Comparison of ENCODE assay signal across 8 cellular contexts in the genomic region with DNA sequence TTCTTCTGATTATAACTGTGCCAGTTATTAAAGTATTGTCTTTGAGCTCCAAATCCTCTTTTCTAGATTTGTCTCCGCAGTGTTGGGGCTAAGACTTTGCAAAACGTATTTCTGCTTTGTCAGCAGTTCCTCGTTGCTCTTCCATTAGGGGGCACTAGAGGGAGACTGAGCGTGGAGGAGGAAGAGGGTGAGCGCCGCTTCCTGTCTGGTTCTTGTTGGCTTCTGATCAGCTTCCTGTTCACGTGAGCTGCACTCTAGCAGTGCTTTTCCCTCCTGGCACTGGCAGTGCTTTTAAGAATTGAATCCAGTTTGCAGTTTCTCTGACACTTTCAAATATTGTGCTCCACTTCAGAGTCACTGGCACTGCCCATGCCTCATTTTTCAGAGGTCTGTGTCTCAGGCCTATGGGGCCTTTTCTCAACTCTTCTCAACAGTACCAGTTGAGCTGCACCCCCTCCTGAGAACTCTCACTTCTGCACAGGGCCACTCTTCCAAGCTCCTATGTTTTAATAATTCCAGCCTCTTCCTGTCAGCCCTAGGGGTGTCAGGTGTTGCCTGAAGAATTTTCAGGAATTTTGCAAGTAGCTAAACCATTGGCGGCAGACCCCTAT. TPM values are rescaled to one million over a fixed set of nuclear protein-coding genes. Genes with fewer than 3 reads are reported as not detected.
DNase-seq lines count a peak whose midpoint lies in the region; ATAC-seq and TF ChIP-seq lines count a peak whose summit lies in the region.

No MANE protein-coding gene starts in this region.

- intact Hi-C loops in Caco-2 (cut with micrococcal nuclease; ENCODE audit: unreplicated experiment) = loop anchor here (5.0 kb wide), 1 partner anchor 219 kb away; no protein-coding TSS in a partner anchor
- intact Hi-C loops in lower lobe of right lung (cut with DNase I) = no loop called here

- H3K4me1 ChIP-seq in Caco-2 (no peaks in the 10 kb centered on the region), lower lobe of right lung (no peaks in the 10 kb centered on the region)

- no peaks in the 10 kb centered on the region for H3K27me3 Mint-ChIP-seq in Caco-2 (ENCODE audit: insufficient read depth, unreplicated experiment)

- no peaks in the 10 kb centered on the region for H3K27me3 ChIP-seq in Caco-2 (replicated peaks; ENCODE audit: control insufficient read depth, insufficient read depth, low read length)
- no peaks in the 10 kb centered on the region for H3K27me3 ChIP-seq in lower lobe of right lung (ENCODE audit: low read depth)

- no peaks in the 10 kb centered on the region for H3K36me3 Mint-ChIP-seq in Caco-2 (ENCODE audit: insufficient read depth, unreplicated experiment)

- H3K27ac ChIP-seq in lower lobe of right lung = no peak overlapping the region

- CTCF ChIA-PET in Caco-2 (lab: Charles Lee) = interaction anchor here (0.6 kb wide), 1 partner anchor 259 kb away, joined by 3 read pairs; no protein-coding TSS in a partner anchor

- no peak overlapping the region for H3K27ac Mint-ChIP-seq in Caco-2 (ENCODE audit: unreplicated experiment)

- H3K4me3 Mint-ChIP-seq in Caco-2 (ENCODE audit: unreplicated experiment) = no peak overlapping the region

- POLR2A ChIA-PET in Caco-2 (lab: Charles Lee) = no interaction called here

- H3K9me3 ChIP-seq in Caco-2 (no peaks in the 10 kb centered on the region), lower lobe of right lung (no peaks in the 10 kb centered on the region)

- BruUV-seq in Caco-2 (replicated peaks; lab: Mats Ljungman, UMichigan) = no TSS peak

- peak; percentile 73 for ATAC-seq in GM21529 (IDR thresholded peaks at IDR 0.05; ENCODE audit: unreplicated experiment)
- no peak for ATAC-seq in lower lobe of right lung
- ATAC-seq in GM18858 (IDR thresholded peaks at IDR 0.05; ENCODE audit: unreplicated experiment) = no peak

- H3K4me3 ChIP-seq in Caco-2 (ENCODE audit: low read depth, low read length) (no peak overlapping the region), lower lobe of right lung (no peak overlapping the region)

- no peaks in the 10 kb centered on the region for H3K4me1 Mint-ChIP-seq in Caco-2 (ENCODE audit: low read depth, unreplicated experiment)

- DNase-seq in Caco-2 (peak; percentile 23 to 36), NCI-H524 treated with DMSO at 0.1 percent for 48 hours (lab: John Stamatoyannopoulos, UW) (peak; percentile 11), lower lobe of right lung (no peak), NCI-H2107 (lab: John Stamatoyannopoulos, UW) (no peak), inferior parietal cortex (ENCODE audit: extremely low spot score) (no peak)
- DNase-seq in activated naive CD4-positive, alpha-beta T cell treated with Interleukin-2 at 50 U/mL for 16 hours = peak; percentile 24

- no peaks in the 10 kb centered on the region for H3K36me3 ChIP-seq in Caco-2 (ENCODE audit: control insufficient read depth, insufficient read depth, low read length)
- H3K36me3 ChIP-seq in lower lobe of right lung = no peaks in the 10 kb centered on the region

- H3K9me3 Mint-ChIP-seq in Caco-2 (ENCODE audit: unreplicated experiment) = no peaks in the 10 kb centered on the region

- TF ChIP-seq CTCF in Caco-2 (IDR thresholded peaks at IDR 0.05; ENCODE audit: insufficient read depth in 1 of 2, low read depth in 1 of 2, low read length in 1 of 2, severe bottlenecking in 1 of 2, unreplicated experiment in 1 of 2) (no peak), lower lobe of right lung (IDR thresholded peaks at IDR 0.05) (peak; percentile 41)

RNA-seq across cellular contexts. Expression of a gene that starts 54.4 kb away (rescaled TPM):
- total RNA-seq in Caco-2 (2022) (9.3 and 11.3 TPM in 2 replicates), lower lobe of right lung (13.6 TPM)

Comparison
In these comparisons a context has a peak if more than half of its experiments do, and no peak if none do; other contexts are left out.
1. DNase-seq: peak in Caco-2 (2 of 2), NCI-H524 treated with DMSO at 0.1 percent for 48 hours (single experiment) and activated naive CD4-positive, alpha-beta T cell treated with Interleukin-2 at 50 U/mL for 16 hours (single experiment); none in lower lobe of right lung (single experiment), NCI-H2107 (single experiment) and inferior parietal cortex (single experiment).